ENCODE assay signal across 33 cellular contexts in the genomic region with DNA sequence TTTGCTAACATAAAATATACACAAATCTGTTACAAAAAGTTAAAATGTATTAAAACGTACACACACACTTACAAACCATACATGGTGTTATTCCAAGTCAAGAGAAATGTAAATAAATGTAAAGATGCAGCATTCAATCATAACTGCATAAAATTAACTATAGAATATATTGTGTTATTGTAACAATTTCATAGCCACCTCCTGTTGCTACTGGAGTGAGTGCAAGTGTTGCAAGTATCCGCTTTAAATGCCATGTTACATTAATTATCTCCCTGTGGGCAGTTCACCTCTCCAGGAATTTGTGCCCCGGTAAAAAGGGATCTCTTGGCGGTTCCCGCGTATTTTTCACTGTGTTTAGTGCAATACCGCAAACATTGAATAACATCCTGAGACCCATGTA.
"Had no signal": no experiment of that assay in that cellular context is flagged by ENCODE, and none has a peak within 500 bp of the region (broad histone marks: within the 10 kb centered on the region; RNA-seq: fewer than 3 reads in every experiment).

No MANE protein-coding gene starts in this region.

- H3K27ac Mint-ChIP-seq: activated B cell treated with CpG ODN at 0.5 μM for 24 hours; activated CD8-positive, alpha-beta T cell treated with anti-CD3 and anti-CD28 coated beads for 36 hours; activated naive CD8-positive, alpha-beta T cell; activated T-helper 17 cell treated with anti-CD3 and anti-CD28 coated beads, Interleukin-2, amount 50 U/mL, for 72 hours; effector memory CD8-positive, alpha-beta T cell; T-helper 17 cell; T-helper 2 cell treated with Interferon-gamma antibody and Interleukin-4, amounts not matched to agents 5 μg/mL and 100 μg/mL, for 36 hours had no signal

- H3K9me3 ChIP-seq: esophagus muscularis mucosa, gastrocnemius medialis had no signal

- H3K27ac ChIP-seq: brain microvascular endothelial cell, esophagus muscularis mucosa, foreskin keratinocyte, gastrocnemius medialis, WERI-Rb-1 had no signal

- H3K36me3 ChIP-seq: brain microvascular endothelial cell, esophagus muscularis mucosa, gastrocnemius medialis, WERI-Rb-1 had no signal

- H3K36me3 Mint-ChIP-seq: activated naive CD8-positive, alpha-beta T cell had no signal

- DNase-seq: activated B cell treated with CpG ODN at 0.5 μM for 24 hours; activated CD4-positive, alpha-beta T cell treated with anti-CD3 and anti-CD28 coated beads for 48 hours; activated CD4-positive, alpha-beta T cell treated with anti-CD3 and anti-CD28 coated beads, Interleukin-2, amount 50 U/mL, for 1 hour; activated CD4-positive, alpha-beta T cell treated with anti-CD3 and anti-CD28 coated beads, Interleukin-2, amount 50 U/mL, for 48 hours; activated CD8-positive, alpha-beta memory T cell treated with anti-CD3 and anti-CD28 coated beads for 24 hours; activated CD8-positive, alpha-beta T cell treated with anti-CD3 and anti-CD28 coated beads for 36 hours; activated effector memory CD4-positive, alpha-beta T cell treated with Interleukin-2 at 50 U/mL for 16 hours; activated gamma-delta T cell treated with Interleukin-2 at 50 U/mL for 16 hours; activated naive CD4-positive, alpha-beta T cell treated with anti-CD3 and anti-CD28 coated beads, Interleukin-2, amount 50 U/mL, for 16 hours; activated naive CD4-positive, alpha-beta T cell treated with Interleukin-2 at 50 U/mL for 16 hours; activated T-cell treated with anti-CD3 and anti-CD28 coated beads, Interleukin-2, amount 50 U/mL, for 4 hours; amniotic stem cell; anterior cingulate cortex; brain microvascular endothelial cell; cortex of kidney; dermis blood vessel endothelial cell; effector CD4-positive, alpha-beta T cell; effector memory CD8-positive, alpha-beta T cell; erythroblast; foreskin keratinocyte; gastrocnemius medialis; T-helper 1 cell; T-helper 17 cell; T1000; WERI-Rb-1 had no signal

- FAIRE-seq: astrocyte, bronchial epithelial cell, colon had no signal

- H3K4me3 ChIP-seq: esophagus muscularis mucosa, gastrocnemius medialis had no signal

- ATAC-seq: activated CD4-positive, CD25-positive, alpha-beta regulatory T cell treated with anti-CD3 and anti-CD28 coated beads, Interleukin-2, amount 50 U/mL, for 24 hours; activated CD8-positive, alpha-beta T cell treated with anti-CD3 and anti-CD28 coated beads for 36 hours; activated T-cell treated with anti-CD3 and anti-CD28 coated beads, Interleukin-2, amount 50 U/mL, for 4 hours; activated T-helper 17 cell treated with anti-CD3 and anti-CD28 coated beads, Interleukin-2, amount 50 U/mL, for 72 hours; effector memory CD8-positive, alpha-beta T cell; foreskin keratinocyte; gastrocnemius medialis; T-helper 17 cell had no signal

- H3K9me3 Mint-ChIP-seq: activated B cell treated with CpG ODN at 0.5 μM for 24 hours; activated CD8-positive, alpha-beta T cell treated with anti-CD3 and anti-CD28 coated beads for 36 hours; activated T-cell treated with anti-CD3 and anti-CD28 coated beads, Interleukin-2, amount 50 U/mL, for 4 hours; activated T-helper 17 cell treated with anti-CD3 and anti-CD28 coated beads, Interleukin-2, amount 50 U/mL, for 72 hours; effector memory CD8-positive, alpha-beta T cell; T-helper 2 cell treated with Interferon-gamma antibody and Interleukin-4, amounts not matched to agents 5 μg/mL and 100 μg/mL, for 36 hours had no signal

- H3K4me3 Mint-ChIP-seq: activated B cell treated with CpG ODN at 0.5 μM for 24 hours; activated CD8-positive, alpha-beta T cell treated with anti-CD3 and anti-CD28 coated beads for 36 hours; activated naive CD8-positive, alpha-beta T cell; activated T-cell treated with anti-CD3 and anti-CD28 coated beads, Interleukin-2, amount 50 U/mL, for 4 hours; activated T-helper 17 cell treated with anti-CD3 and anti-CD28 coated beads, Interleukin-2, amount 50 U/mL, for 72 hours; effector memory CD8-positive, alpha-beta T cell; T-helper 17 cell; T-helper 2 cell treated with Interferon-gamma antibody and Interleukin-4, amounts not matched to agents 5 μg/mL and 100 μg/mL, for 36 hours had no signal

- H3K27me3 ChIP-seq: brain microvascular endothelial cell, gastrocnemius medialis had no signal

- H3K4me1 ChIP-seq: foreskin keratinocyte had no signal
